Comparison of ENCODE assay signal across 9 cellular contexts in the genomic region with DNA sequence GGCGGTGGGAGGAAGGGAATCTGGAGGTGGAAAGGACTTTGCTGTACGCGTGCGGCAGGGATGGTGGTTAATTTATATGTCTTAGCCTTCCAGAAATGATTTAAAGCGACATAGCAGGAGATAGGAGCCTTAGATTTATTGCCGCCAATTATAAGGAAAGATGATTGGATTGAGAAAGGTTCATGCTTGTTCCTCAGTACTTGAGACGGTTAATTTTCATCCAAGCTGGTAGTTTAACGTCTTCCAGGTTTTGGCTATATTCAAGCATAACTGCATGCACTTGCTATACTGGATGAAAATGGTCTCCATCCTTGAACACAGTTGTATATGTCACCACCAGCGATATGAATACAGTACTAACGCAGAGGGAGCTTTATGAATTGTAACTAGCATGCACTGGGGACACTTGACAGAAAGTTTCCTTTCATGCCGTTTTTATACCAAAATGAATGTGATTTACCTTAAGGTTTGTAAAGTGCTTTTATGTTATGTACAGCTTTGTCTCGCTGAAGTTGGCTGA. TPM values are rescaled to one million over a fixed set of nuclear protein-coding genes. Genes with fewer than 3 reads are reported as not detected.
DNase-seq lines count a peak whose midpoint lies in the region; ATAC-seq and TF ChIP-seq lines count a peak whose summit lies in the region.
"Had no signal": no experiment of that assay in that cellular context is flagged by ENCODE, and none has a peak within 500 bp of the region (broad histone marks: within the 10 kb centered on the region; RNA-seq: fewer than 3 reads in every experiment).

No MANE protein-coding gene starts in this region.

- TF ChIP-seq CTCF in HFFc6 (IDR thresholded peaks at IDR 0.05) (no peak), activated B cell treated with CpG ODN at 0.5 μM for 24 hours (IDR thresholded peaks at IDR 0.05) (no peak)

- no peak overlapping the region for H3K27ac ChIP-seq in iPS DF 6.9 (ENCODE audit: low read length)

- H3K36me3 Mint-ChIP-seq in HFFc6 (ENCODE audit: low read depth) (peaks cover 6% of the 10 kb centered on the region), activated B cell treated with CpG ODN at 0.5 μM for 24 hours (ENCODE audit: low read depth) (peaks cover 30% of the 10 kb centered on the region)
- peaks cover 7% of the 10 kb centered on the region for H3K36me3 Mint-ChIP-seq in stimulated activated memory B cell treated with anti-CD40 and anti-IgM and Interleukin-4, amounts not matched to agents 10 μg/mL and 1 μg/mL and 100 μg/mL, for 72 hours

- CTCF ChIA-PET in activated B cell treated with CpG ODN at 0.5 μM for 24 hours (lab: Charles Lee) = interaction anchor here (0.8 to 2.0 kb wide), 7 partner anchors 8 to 266 kb away, joined by 3 to 7 read pairs (median 3); partner anchors contain the start of genes AP2B1 and TAF15

- intact Hi-C loops in activated B cell treated with CpG ODN at 0.5 μM for 24 hours (cut with micrococcal nuclease) = loop anchor here (1.0 to 5.0 kb wide), 5 partner anchors 8 to 437 kb away; partner anchors contain the start of genes AP2B1, NLE1 and SLFN5

- POLR2A ChIA-PET in activated B cell treated with CpG ODN at 0.5 μM for 24 hours (lab: Charles Lee) = interaction anchor here (0.6 to 4.5 kb wide), 23 partner anchors 9 to 970 kb away, joined by 3 to 96 read pairs (median 5); partner anchors contain the start of genes AP2B1, CCT6B, LIG3 and NLE1

- H3K4me3 Mint-ChIP-seq in HFFc6 = peak overlapping the region; percentile 96
- peak overlapping the region; percentile 96 for H3K4me3 Mint-ChIP-seq in activated B cell treated with CpG ODN at 0.5 μM for 24 hours
- peak overlapping the region; percentile 100 for H3K4me3 Mint-ChIP-seq in stimulated activated memory B cell treated with anti-CD40 and anti-IgM and Interleukin-4, amounts not matched to agents 10 μg/mL and 1 μg/mL and 100 μg/mL, for 72 hours

- H3K9me3 Mint-ChIP-seq in HFFc6 = no peaks in the 10 kb centered on the region
- no peaks in the 10 kb centered on the region for H3K9me3 Mint-ChIP-seq in activated B cell treated with CpG ODN at 0.5 μM for 24 hours
- H3K9me3 Mint-ChIP-seq in stimulated activated memory B cell treated with anti-CD40 and anti-IgM and Interleukin-4, amounts not matched to agents 10 μg/mL and 1 μg/mL and 100 μg/mL, for 72 hours = no peaks in the 10 kb centered on the region

- no peaks in the 10 kb centered on the region for H3K4me1 ChIP-seq in iPS DF 6.9 (ENCODE audit: control insufficient read depth, insufficient read depth, low read length)

- peak overlapping the region; percentile 94; the same call in 1 of the 2 replicates for H3K4me3 ChIP-seq in iPS DF 6.9 (ENCODE audit: low read length)

- H3K27me3 ChIP-seq in iPS DF 6.9 (ENCODE audit: control insufficient read depth, insufficient read depth, low read length) = no peaks in the 10 kb centered on the region

- H3K36me3 ChIP-seq in iPS DF 6.9 (ENCODE audit: control insufficient read depth, insufficient read depth, low read length) = no peaks in the 10 kb centered on the region; the same call in 1 of the 2 replicates

- ATAC-seq in activated B cell treated with CpG ODN at 0.5 μM for 24 hours (ENCODE audit: low read depth) = no peak
- ATAC-seq in stimulated activated memory B cell treated with anti-CD40 and anti-IgM and Interleukin-4, amounts not matched to agents 10 μg/mL and 1 μg/mL and 100 μg/mL, for 72 hours = no peak
- no peak for ATAC-seq in HG02623 (IDR thresholded peaks at IDR 0.05; ENCODE audit: unreplicated experiment)

- H3K4me1 Mint-ChIP-seq in HFFc6 (ENCODE audit: low read depth) (peaks cover 24% of the 10 kb centered on the region), activated B cell treated with CpG ODN at 0.5 μM for 24 hours (peaks cover 26% of the 10 kb centered on the region)
- peaks cover 17% of the 10 kb centered on the region for H3K4me1 Mint-ChIP-seq in stimulated activated memory B cell treated with anti-CD40 and anti-IgM and Interleukin-4, amounts not matched to agents 10 μg/mL and 1 μg/mL and 100 μg/mL, for 72 hours

- H3K9me3 ChIP-seq in iPS DF 6.9 (ENCODE audit: control insufficient read depth, insufficient read depth, low read length) = no peaks in the 10 kb centered on the region

- no peaks in the 10 kb centered on the region; the same call in 1 of the 2 replicates for H3K27me3 Mint-ChIP-seq in HFFc6 (ENCODE audit: insufficient read depth)
- H3K27me3 Mint-ChIP-seq in activated B cell treated with CpG ODN at 0.5 μM for 24 hours = no peaks in the 10 kb centered on the region
- H3K27me3 Mint-ChIP-seq in stimulated activated memory B cell treated with anti-CD40 and anti-IgM and Interleukin-4, amounts not matched to agents 10 μg/mL and 1 μg/mL and 100 μg/mL, for 72 hours = no peaks in the 10 kb centered on the region

- no CpG with 5 or more reads among the region's 12 CpGs for WGBS in iPS DF 6.9 (ENCODE audit: insufficient coverage, insufficient read length)

- H3K27ac Mint-ChIP-seq in HFFc6 (peak overlapping the region; percentile 89), activated B cell treated with CpG ODN at 0.5 μM for 24 hours (peak overlapping the region; percentile 98)
- H3K27ac Mint-ChIP-seq in stimulated activated memory B cell treated with anti-CD40 and anti-IgM and Interleukin-4, amounts not matched to agents 10 μg/mL and 1 μg/mL and 100 μg/mL, for 72 hours = peak overlapping the region; percentile 100

- DNase-seq in HFFc6 (no peak), activated B cell treated with CpG ODN at 0.5 μM for 24 hours (no peak), iPS DF 6.9 (ENCODE audit: low read depth, low spot score) (no peak), COR-L47 (lab: John Stamatoyannopoulos, UW) (no peak), NCI-H524 treated with DMSO at 0.1 percent for 48 hours (lab: John Stamatoyannopoulos, UW) (no peak), dermis blood vessel endothelial cell (no peak)

RNA-seq across cellular contexts. Expression of gene PEX12, which starts 0.6 kb away (rescaled TPM):
- 1 to 10 TPM; 6.2 to 9.0 (median 7.2) TPM for total RNA-seq in HFFc6 (2021; fragmentation: NEBNext Ultra II Directional; extraction: Animal tissue kit (Norgen Biotek cat#: 25700))
- total RNA-seq in activated B cell treated with CpG ODN at 0.5 μM for 24 hours (4.1 and 4.8 TPM in 2 replicates), dermis blood vessel endothelial cell (3.7 and 3.9 TPM in 2 replicates)

RNA-seq across cellular contexts. Expression of gene AP2B1, which starts 8.1 kb away (rescaled TPM):
- total RNA-seq in HFFc6 (2021; fragmentation: NEBNext Ultra II Directional; extraction: Animal tissue kit (Norgen Biotek cat#: 25700)) = 100 to 1,000 TPM; 168 to 196 (median 182) TPM
- total RNA-seq in activated B cell treated with CpG ODN at 0.5 μM for 24 hours (129 and 152 TPM in 2 replicates), dermis blood vessel endothelial cell (110 and 203 TPM in 2 replicates)

RNA-seq across cellular contexts. Expression of gene SLFN14, which starts 18.4 kb away (rescaled TPM):
- not detected for total RNA-seq in HFFc6 (2021; fragmentation: NEBNext Ultra II Directional; extraction: Animal tissue kit (Norgen Biotek cat#: 25700))
- total RNA-seq in activated B cell treated with CpG ODN at 0.5 μM for 24 hours (not detected in 2 replicates), dermis blood vessel endothelial cell (not detected in 2 replicates)
- total RNA-seq: pulmonary artery endothelial cell had no signal

RNA-seq across cellular contexts. Expression of gene SLFN12L, which starts 41.5 kb away (rescaled TPM):
- total RNA-seq in HFFc6 (2021; fragmentation: NEBNext Ultra II Directional; extraction: Animal tissue kit (Norgen Biotek cat#: 25700)) = under 1 TPM in 4 of 6 experiments, not detected in 2; 0.13 to 0.34 (median 0.25) TPM
- total RNA-seq in activated B cell treated with CpG ODN at 0.5 μM for 24 hours (2.0 and 2.4 TPM in 2 replicates), dermis blood vessel endothelial cell (under 0.01 and 0.05 TPM in 2 replicates)
